Comparison of ENCODE assay signal across 8 cellular contexts in genomic region chrX:70454441-70455365, GRCh38. TPM values are rescaled to one million over a fixed set of nuclear protein-coding genes. Genes with fewer than 3 reads are reported as not detected.
DNase-seq lines count a peak whose midpoint lies in the region; ATAC-seq and TF ChIP-seq lines count a peak whose summit lies in the region.

No MANE protein-coding gene starts in this region.

- DNase-seq in HT-29 (ENCODE audit: low spot score) (peak; percentile 91), NOMO-1 treated with DMSO at 0.1 percent for 48 hours (lab: John Stamatoyannopoulos, UW; ENCODE audit: unreplicated experiment) (peak; percentile 33), activated T-helper 1 cell treated with Interleukin-2 at 50 U/mL for 16 hours (ENCODE audit: low read depth) (peak; percentile 46), fibroblast of lung (ENCODE audit: low read depth in 2 of 2) (peak; percentile 43 to 66), vagina (ENCODE audit: extremely low spot score in 2 of 2) (no peak)

- H2AFZ ChIP-seq in fibroblast of lung (ENCODE audit: low read length), result peak overlapping the region; percentile 10
- H2AFZ ChIP-seq in neuron (ENCODE audit: low read depth, low read length), result no peak overlapping the region

- peak overlapping the region in 10 of 11 experiments; percentile 16 to 88 (median 86); a peak in 19 of 22 replicates for H3K27ac ChIP-seq in BLaER1 treated with 17β-estradiol and CSF1 and Interleukin-3, amounts not matched to agents 10 nM and 100 nM
- no peak overlapping the region for H3K27ac ChIP-seq in fibroblast of lung (ENCODE audit: insufficient read depth, low read length)
- peak overlapping the region; percentile 77 for H3K27ac ChIP-seq in vagina

- intact Hi-C loops in vagina (cut with DNase I), result no loop called here

- no peaks in the 10 kb centered on the region for H3K79me2 ChIP-seq in fibroblast of lung (ENCODE audit: control insufficient read depth, insufficient read depth, low read length)

- no peak for TF ChIP-seq POLR2A in vagina (IDR thresholded peaks at IDR 0.05)

- H4K20me1 ChIP-seq in BLaER1 treated with 17β-estradiol and CSF1 and Interleukin-3, amounts not matched to agents 10 nM and 100 nM, result peaks cover 0 to 13% (median 0%) of the 10 kb centered on the region in 11 experiments; a peak in 6 of 22 replicates
- no peaks in the 10 kb centered on the region for H4K20me1 ChIP-seq in fibroblast of lung (ENCODE audit: control insufficient read depth, extremely low read depth, insufficient read depth, low read length)

- peak overlapping the region; percentile 66 to 93 (median 88) for H3K4me2 ChIP-seq in BLaER1 treated with 17β-estradiol and CSF1 and Interleukin-3, amounts not matched to agents 10 nM and 100 nM
- peak overlapping the region; percentile 66 for H3K4me2 ChIP-seq in fibroblast of lung (ENCODE audit: extremely low read depth, insufficient read depth, low read length)

- no peaks in the 10 kb centered on the region for H3K9me3 ChIP-seq in BLaER1 treated with 17β-estradiol and CSF1 and Interleukin-3, amounts not matched to agents 10 nM and 100 nM (replicated peaks in 1 of 11)
- H3K9me3 ChIP-seq in fibroblast of lung (ENCODE audit: control insufficient read depth, insufficient read depth, low read depth, low read length) (no peaks in the 10 kb centered on the region), neuron (ENCODE audit: low read length) (no peaks in the 10 kb centered on the region), vagina (no peaks in the 10 kb centered on the region)

- TF ChIP-seq CTCF in fibroblast of lung (conservative IDR thresholded peaks at IDR 0.05 in 1 of 2, IDR thresholded peaks at IDR 0.05 in 1 of 2; ENCODE audit: low read depth in 1 of 2, low read length in 2 of 2), result peak; percentile 89 to 92
- peak; percentile 32 to 66 (median 36) for TF ChIP-seq CTCF in vagina (IDR thresholded peaks at IDR 0.05)

- peaks cover 8 to 45% (median 31%) of the 10 kb centered on the region in 10 experiments for H3K4me1 ChIP-seq in BLaER1 treated with 17β-estradiol and CSF1 and Interleukin-3, amounts not matched to agents 10 nM and 100 nM
- H3K4me1 ChIP-seq in fibroblast of lung (ENCODE audit: control insufficient read depth, extremely low read depth, insufficient read depth, low read length) (peaks cover 4% of the 10 kb centered on the region), neuron (ENCODE audit: insufficient read depth, low read length) (peaks cover 11% of the 10 kb centered on the region), vagina (peaks cover 14% of the 10 kb centered on the region)

- peak overlapping the region; percentile 49 to 89 (median 84); a peak in 21 of 22 replicates for H3K9ac ChIP-seq in BLaER1 treated with 17β-estradiol and CSF1 and Interleukin-3, amounts not matched to agents 10 nM and 100 nM
- peak overlapping the region; percentile 20 for H3K9ac ChIP-seq in fibroblast of lung (ENCODE audit: insufficient read depth, low read length)

- peaks cover 0 to 20% (median 6%) of the 10 kb centered on the region in 11 experiments; a peak in 11 of 22 replicates for H3K36me3 ChIP-seq in BLaER1 treated with 17β-estradiol and CSF1 and Interleukin-3, amounts not matched to agents 10 nM and 100 nM
- H3K36me3 ChIP-seq in fibroblast of lung (ENCODE audit: control insufficient read depth, insufficient read depth, low read length) (no peaks in the 10 kb centered on the region), neuron (ENCODE audit: insufficient read depth, low read length) (peaks cover 10% of the 10 kb centered on the region), vagina (no peaks in the 10 kb centered on the region)

- H3K4me3 ChIP-seq in BLaER1 treated with 17β-estradiol and CSF1 and Interleukin-3, amounts not matched to agents 10 nM and 100 nM, result peak overlapping the region; percentile 51 to 79 (median 70)
- peak overlapping the region; percentile 41 to 62 (median 54) for H3K4me3 ChIP-seq in fibroblast of lung (replicated peaks in 1 of 4; ENCODE audit: control extremely low read depth in 1 of 4, insufficient read depth in 1 of 4, low read depth in 3 of 4, low read length in 4 of 4)
- H3K4me3 ChIP-seq in neuron (ENCODE audit: low read length), result peak overlapping the region; percentile 74
- H3K4me3 ChIP-seq in vagina, result peak overlapping the region; percentile 53

- H3K27me3 ChIP-seq in BLaER1 treated with 17β-estradiol and CSF1 and Interleukin-3, amounts not matched to agents 10 nM and 100 nM, result peaks cover 18 to 86% (median 70%) of the 10 kb centered on the region in 11 experiments
- H3K27me3 ChIP-seq in fibroblast of lung (ENCODE audit: control insufficient read depth, insufficient read depth, low read length) (no peaks in the 10 kb centered on the region), neuron (ENCODE audit: insufficient read depth, low read length) (no peaks in the 10 kb centered on the region), vagina (no peaks in the 10 kb centered on the region)

- ATAC-seq in GM19372 (IDR thresholded peaks at IDR 0.05; ENCODE audit: low read depth, unreplicated experiment), result peak; percentile 48

RNA-seq across cellular contexts. Expression of gene DLG3, which starts 10.1 kb away (rescaled TPM):
- total RNA-seq in HT-29 (2014; rRNA removed; shearing (Covaris generic)), result 40.8 and 55.6 TPM in 2 replicates
- total RNA-seq in fibroblast of lung (20.0 and 24.6 TPM in 2 replicates), vagina (27.0 TPM)
- polyA plus RNA-seq in fibroblast of lung, result 20.6 and 21.0 TPM in 2 replicates
- 12.9 and 14.9 TPM in 2 replicates for polyA plus RNA-seq in fibroblast of lung (2012)
- polyA minus RNA-seq in fibroblast of lung (ENCODE audit: low replicate concordance), result 4.8 and 12.6 TPM in 2 replicates

RNA-seq across cellular contexts. Expression of gene GDPD2, which starts 31.6 kb away (rescaled TPM):
- not detected in 2 replicates for total RNA-seq in HT-29 (2014; rRNA removed; shearing (Covaris generic))
- total RNA-seq in fibroblast of lung (not detected in 2 replicates), vagina (not detected)
- polyA plus RNA-seq in fibroblast of lung, result not detected in 2 replicates
- 0.21 TPM in 1 of 2 replicates, not detected in the other for polyA plus RNA-seq in fibroblast of lung (2012)
- not detected in 2 replicates for polyA minus RNA-seq in fibroblast of lung (ENCODE audit: low replicate concordance)

Comparison
In these comparisons a context has a peak if more than half of its experiments do, and no peak if none do; other contexts are left out.
1. DNase-seq: peak in HT-29 (single experiment), NOMO-1 treated with DMSO at 0.1 percent for 48 hours (single experiment), activated T-helper 1 cell treated with Interleukin-2 at 50 U/mL for 16 hours (single experiment) and fibroblast of lung (2 of 2); none in vagina (0 of 2).
2. Peak in every context shown above with its lines, with median percentiles within 50 percentile points of each other: H3K4me3 ChIP-seq.